1 cellular context compared by ENCODE assay signal in genomic region chr14:36505892-36506731, GRCh38.
TF ChIP-seq lines count a peak whose summit lies in the region.

No MANE protein-coding gene starts in this region.

TF ChIP-seq in H1, 55 proteins besides CTCF, POLR2A, EP300 and RAD21:
- TF ChIP-seq CREB1 (IDR thresholded peaks at IDR 0.05): peak; percentile 77
- TF ChIP-seq SP4 (IDR thresholded peaks at IDR 0.05; ENCODE audit: low read length): no peak
- TF ChIP-seq YY1 (IDR thresholded peaks at IDR 0.05; ENCODE audit: low read depth, low read length): no peak
- TF ChIP-seq FOSL1 (IDR thresholded peaks at IDR 0.05; ENCODE audit: insufficient read depth, low read depth, low read length): no peak
- TF ChIP-seq JUND (IDR thresholded peaks at IDR 0.05; ENCODE audit: low read length): no peak
- TF ChIP-seq SIN3A (conservative IDR thresholded peaks at IDR 0.05 in 1 of 2, IDR thresholded peaks at IDR 0.05 in 1 of 2; ENCODE audit: low read depth in 1 of 2, low read length in 2 of 2): 0 out of 4 replicates have a peak, but pooled peaks of 1 of the 2 experiments have one; percentile 38
- TF ChIP-seq SUZ12 (IDR thresholded peaks at IDR 0.05; ENCODE audit: low read length): peak; percentile 32
- no peak for TF ChIP-seq JUN (IDR thresholded peaks at IDR 0.05; ENCODE audit: low read depth, low read length)
- TF ChIP-seq TCF12 (IDR thresholded peaks at IDR 0.05; ENCODE audit: low read depth, low read length): no peak
- no peak for TF ChIP-seq USF2 (IDR thresholded peaks at IDR 0.05; ENCODE audit: low read length)
- peak; percentile 7 for TF ChIP-seq RNF2 (IDR thresholded peaks at IDR 0.05; ENCODE audit: borderline replicate concordance, low read depth, low read length, missing control alignments, poor library complexity, severe bottlenecking)
- TF ChIP-seq EGR1 (IDR thresholded peaks at IDR 0.05; ENCODE audit: borderline replicate concordance, low read depth, low read length): no peak
- no peak for TF ChIP-seq ZNF274 (IDR thresholded peaks at IDR 0.05; ENCODE audit: borderline replicate concordance, extremely low read depth, low read length)
- no peak for TF ChIP-seq BCL11A (IDR thresholded peaks at IDR 0.05; ENCODE audit: low read depth in 2 of 2, low read length in 2 of 2)
- no peak for TF ChIP-seq RFX5 (IDR thresholded peaks at IDR 0.05; ENCODE audit: borderline replicate concordance, low read depth, low read length)
- peak; percentile 12 for TF ChIP-seq KDM4A (IDR thresholded peaks at IDR 0.05; ENCODE audit: low read depth, low read length, severe bottlenecking)
- no peak for TF ChIP-seq GTF2F1 (IDR thresholded peaks at IDR 0.05; ENCODE audit: borderline replicate concordance, low read depth, low read length)
- no peak for TF ChIP-seq POU5F1 (IDR thresholded peaks at IDR 0.05; ENCODE audit: low read depth, low read length)
- TF ChIP-seq MAX (IDR thresholded peaks at IDR 0.05): no peak
- no peak for TF ChIP-seq SP2 (IDR thresholded peaks at IDR 0.05; ENCODE audit: low read length)
- no peak for TF ChIP-seq GABPA (IDR thresholded peaks at IDR 0.05; ENCODE audit: borderline replicate concordance, insufficient read depth, low read length)
- TF ChIP-seq RXRA (IDR thresholded peaks at IDR 0.05; ENCODE audit: insufficient read depth, low read depth, low read length): no peak
- no peak for TF ChIP-seq PHF8 (conservative IDR thresholded peaks at IDR 0.05; ENCODE audit: low read depth, low read length)
- no peak for TF ChIP-seq TBP (IDR thresholded peaks at IDR 0.05; ENCODE audit: low read depth, low read length)
- TF ChIP-seq EZH2 (IDR thresholded peaks at IDR 0.05; ENCODE audit: low read depth, low read length, severe bottlenecking): peak; percentile 46
- no peak for TF ChIP-seq SIX5 (IDR thresholded peaks at IDR 0.05; ENCODE audit: low read depth, low read length)
